Comparison of ENCODE assay signal across 27 cellular contexts in the genomic region with DNA sequence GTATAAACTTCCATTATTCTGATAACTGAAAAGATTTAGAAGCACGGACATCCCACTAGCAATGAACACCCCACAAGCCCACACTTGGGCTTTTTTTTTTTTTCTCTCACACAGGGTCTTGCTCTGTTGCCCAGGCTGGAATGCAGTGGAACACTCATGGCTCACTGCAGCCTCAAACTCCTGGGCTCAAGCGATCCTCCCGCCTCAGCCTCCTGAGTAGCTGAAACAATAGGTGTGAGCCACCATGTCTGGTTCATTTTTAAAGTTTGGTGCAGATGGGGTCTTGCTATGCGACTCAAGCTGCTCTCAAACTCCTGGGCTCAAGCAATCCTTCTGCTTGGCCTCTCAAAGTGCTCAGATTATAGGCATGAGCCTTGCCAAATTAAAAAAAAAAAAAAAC. TPM values are rescaled to one million over a fixed set of nuclear protein-coding genes. Genes with fewer than 3 reads are reported as not detected.
"Had no signal": no experiment of that assay in that cellular context is flagged by ENCODE, and none has a peak within 500 bp of the region (broad histone marks: within the 10 kb centered on the region; RNA-seq: fewer than 3 reads in every experiment).

No MANE protein-coding gene starts in this region.

- H3K9me3 ChIP-seq: colonic mucosa, esophagus squamous epithelium, gastrocnemius medialis, heart right ventricle, left lung, lower lobe of right lung had no signal

- H3K27ac ChIP-seq: colonic mucosa, epithelial cell of prostate, esophagus squamous epithelium, heart right ventricle, left lung, lower lobe of right lung had no signal

- H3K36me3 Mint-ChIP-seq: mesothelial cell of epicardium had no signal

- FAIRE-seq: endometrium, islet of Langerhans, keratinocyte had no signal

- H3K27me3 ChIP-seq: colonic mucosa, esophagus squamous epithelium, gastrocnemius medialis, heart right ventricle, left lung had no signal

- ATAC-seq: effector memory CD8-positive, alpha-beta T cell; esophagus mucosa; gastrocnemius medialis; heart right ventricle; left cardiac atrium; left lung; left ventricle myocardium superior; lower lobe of right lung had no signal

- H3K27ac Mint-ChIP-seq: dendritic cell treated with granulocyte-macrophage colony-stimulating factor and Interleukin-4, amounts not matched to agents 40 ng/mL and 50 ng/mL, for 4 days; effector memory CD8-positive, alpha-beta T cell; endodermal cell; mesothelial cell of epicardium had no signal

- H3K4me3 ChIP-seq: colonic mucosa, esophagus squamous epithelium, gastrocnemius medialis, heart right ventricle, left lung, lower lobe of right lung had no signal

- H3K36me3 ChIP-seq: colonic mucosa, esophagus squamous epithelium, heart right ventricle, left lung, lower lobe of right lung had no signal

- H3K4me1 Mint-ChIP-seq: endodermal cell, mesothelial cell of epicardium had no signal

- H3K27me3 Mint-ChIP-seq: dendritic cell treated with granulocyte-macrophage colony-stimulating factor and Interleukin-4, amounts not matched to agents 40 ng/mL and 50 ng/mL, for 4 days; effector memory CD8-positive, alpha-beta T cell had no signal

- H3K4me3 Mint-ChIP-seq: dendritic cell treated with granulocyte-macrophage colony-stimulating factor and Interleukin-4, amounts not matched to agents 40 ng/mL and 50 ng/mL, for 4 days; effector memory CD8-positive, alpha-beta T cell; endodermal cell; mesothelial cell of epicardium had no signal

- DNase-seq: colonic mucosa; cortex of kidney; effector CD8-positive, alpha-beta T cell; effector memory CD8-positive, alpha-beta T cell; endodermal cell; erythroblast; esophagus squamous epithelium; foreskin fibroblast; foreskin melanocyte; gastrocnemius medialis; glutamatergic neuron; head of caudate nucleus; heart right ventricle; hippocampal formation; left cardiac atrium; left lung; left ventricle myocardium superior; lower lobe of right lung; mesenchymal stem cell had no signal

- H3K4me1 ChIP-seq: colonic mucosa, esophagus squamous epithelium, left lung, lower lobe of right lung had no signal

- H3K9me3 Mint-ChIP-seq: dendritic cell treated with granulocyte-macrophage colony-stimulating factor and Interleukin-4, amounts not matched to agents 40 ng/mL and 50 ng/mL, for 4 days; effector memory CD8-positive, alpha-beta T cell; endodermal cell; mesothelial cell of epicardium had no signal

RNA-seq across cellular contexts. Expression of a gene that starts 3.1 kb away (rescaled TPM):
- total RNA-seq: colonic mucosa, glomerular endothelial cell, left cardiac atrium had no signal
